1 cellular context compared by ENCODE assay signal in the genomic region with DNA sequence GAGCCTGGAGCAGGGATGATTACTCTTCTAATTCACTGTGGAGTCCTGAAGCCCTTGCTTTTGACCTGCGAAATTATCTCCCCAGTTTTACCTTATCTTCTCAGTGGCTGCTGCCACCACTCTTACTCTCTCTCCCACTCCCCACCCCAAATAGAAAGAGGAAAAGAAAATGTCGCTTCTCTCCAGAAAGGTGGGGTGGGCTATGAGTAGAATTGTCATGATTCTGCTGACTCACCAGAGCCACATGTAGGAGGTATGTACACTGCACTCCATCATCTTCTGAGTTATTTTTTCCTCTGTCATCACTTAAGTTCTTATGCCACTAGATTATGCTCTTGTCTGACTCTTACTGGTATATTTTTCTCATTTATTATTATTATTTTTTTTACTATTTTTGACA.
TF ChIP-seq lines count a peak whose summit lies in the region.

No MANE protein-coding gene starts in this region.

TF ChIP-seq in K562, 482 proteins besides CTCF, POLR2A, EP300 and RAD21 (continued from another document and continues in another):
- TF ChIP-seq, protein P1, sequence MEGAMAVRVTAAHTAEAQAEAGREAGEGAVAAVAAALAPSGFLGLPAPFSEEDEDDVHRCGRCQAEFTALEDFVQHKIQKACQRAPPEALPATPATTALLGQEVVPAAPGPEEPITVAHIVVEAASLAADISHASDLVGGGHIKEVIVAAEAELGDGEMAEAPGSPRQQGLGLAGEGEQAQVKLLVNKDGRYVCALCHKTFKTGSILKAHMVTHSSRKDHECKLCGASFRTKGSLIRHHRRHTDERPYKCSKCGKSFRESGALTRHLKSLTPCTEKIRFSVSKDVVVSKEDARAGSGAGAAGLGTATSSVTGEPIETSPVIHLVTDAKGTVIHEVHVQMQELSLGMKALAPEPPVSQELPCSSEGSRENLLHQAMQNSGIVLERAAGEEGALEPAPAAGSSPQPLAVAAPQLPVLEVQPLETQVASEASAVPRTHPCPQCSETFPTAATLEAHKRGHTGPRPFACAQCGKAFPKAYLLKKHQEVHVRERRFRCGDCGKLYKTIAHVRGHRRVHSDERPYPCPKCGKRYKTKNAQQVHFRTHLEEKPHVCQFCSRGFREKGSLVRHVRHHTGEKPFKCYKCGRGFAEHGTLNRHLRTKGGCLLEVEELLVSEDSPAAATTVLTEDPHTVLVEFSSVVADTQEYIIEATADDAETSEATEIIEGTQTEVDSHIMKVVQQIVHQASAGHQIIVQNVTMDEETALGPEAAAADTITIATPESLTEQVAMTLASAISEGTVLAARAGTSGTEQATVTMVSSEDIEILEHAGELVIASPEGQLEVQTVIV (CRISPR knock-in tag; IDR thresholded peaks at IDR 0.05; ENCODE audit: borderline replicate concordance): no peak
- TF ChIP-seq, protein P2, sequence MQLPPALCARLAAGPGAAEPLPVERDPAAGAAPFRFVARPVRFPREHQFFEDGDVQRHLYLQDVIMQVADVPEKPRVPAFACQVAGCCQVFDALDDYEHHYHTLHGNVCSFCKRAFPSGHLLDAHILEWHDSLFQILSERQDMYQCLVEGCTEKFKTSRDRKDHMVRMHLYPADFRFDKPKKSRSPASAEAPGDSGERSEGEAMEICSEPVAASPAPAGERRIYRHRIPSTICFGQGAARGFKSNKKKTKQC (CRISPR knock-in tag; IDR thresholded peaks at IDR 0.05): no peak
- no peak for TF ChIP-seq ARID3B (CRISPR knock-in tag; IDR thresholded peaks at IDR 0.05; ENCODE audit: borderline replicate concordance)
- no peak for TF ChIP-seq PHF20 (IDR thresholded peaks at IDR 0.05; ENCODE audit: partially characterized antibody)
- TF ChIP-seq, protein P3, sequence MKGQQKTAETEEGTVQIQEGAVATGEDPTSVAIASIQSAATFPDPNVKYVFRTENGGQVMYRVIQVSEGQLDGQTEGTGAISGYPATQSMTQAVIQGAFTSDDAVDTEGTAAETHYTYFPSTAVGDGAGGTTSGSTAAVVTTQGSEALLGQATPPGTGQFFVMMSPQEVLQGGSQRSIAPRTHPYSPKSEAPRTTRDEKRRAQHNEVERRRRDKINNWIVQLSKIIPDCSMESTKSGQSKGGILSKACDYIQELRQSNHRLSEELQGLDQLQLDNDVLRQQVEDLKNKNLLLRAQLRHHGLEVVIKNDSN (CRISPR knock-in tag; IDR thresholded peaks at IDR 0.05): no peak
- TF ChIP-seq ZBTB1 (CRISPR knock-in tag; IDR thresholded peaks at IDR 0.05; ENCODE audit: borderline replicate concordance, low read depth): no peak
- peak; percentile 73 for TF ChIP-seq JUN (IDR thresholded peaks at IDR 0.05; ENCODE audit: borderline replicate concordance, low read depth, low read length)
- TF ChIP-seq JUN (CRISPR knock-in tag; IDR thresholded peaks at IDR 0.05; ENCODE audit: borderline replicate concordance): no peak
- TF ChIP-seq BRD4 (IDR thresholded peaks at IDR 0.05): no peak
- TF ChIP-seq ZNF134 (CRISPR knock-in tag; conservative IDR thresholded peaks at IDR 0.05): no peak
- no peak for TF ChIP-seq ZNF668 (CRISPR knock-in tag; IDR thresholded peaks at IDR 0.05)
- 0 out of 2 replicates have a peak, but pooled peaks have one; percentile 12 for TF ChIP-seq CHAMP1 (IDR thresholded peaks at IDR 0.05)
- TF ChIP-seq, protein P4, sequence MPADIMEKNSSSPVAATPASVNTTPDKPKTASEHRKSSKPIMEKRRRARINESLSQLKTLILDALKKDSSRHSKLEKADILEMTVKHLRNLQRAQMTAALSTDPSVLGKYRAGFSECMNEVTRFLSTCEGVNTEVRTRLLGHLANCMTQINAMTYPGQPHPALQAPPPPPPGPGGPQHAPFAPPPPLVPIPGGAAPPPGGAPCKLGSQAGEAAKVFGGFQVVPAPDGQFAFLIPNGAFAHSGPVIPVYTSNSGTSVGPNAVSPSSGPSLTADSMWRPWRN (IDR thresholded peaks at IDR 0.05; ENCODE audit: low read depth): peak; percentile 69; the same call in 1 of the 2 replicates
- no peak for TF ChIP-seq DDX20 (tag; IDR thresholded peaks at IDR 0.05; ENCODE audit: low read depth)
- TF ChIP-seq, protein P5, sequence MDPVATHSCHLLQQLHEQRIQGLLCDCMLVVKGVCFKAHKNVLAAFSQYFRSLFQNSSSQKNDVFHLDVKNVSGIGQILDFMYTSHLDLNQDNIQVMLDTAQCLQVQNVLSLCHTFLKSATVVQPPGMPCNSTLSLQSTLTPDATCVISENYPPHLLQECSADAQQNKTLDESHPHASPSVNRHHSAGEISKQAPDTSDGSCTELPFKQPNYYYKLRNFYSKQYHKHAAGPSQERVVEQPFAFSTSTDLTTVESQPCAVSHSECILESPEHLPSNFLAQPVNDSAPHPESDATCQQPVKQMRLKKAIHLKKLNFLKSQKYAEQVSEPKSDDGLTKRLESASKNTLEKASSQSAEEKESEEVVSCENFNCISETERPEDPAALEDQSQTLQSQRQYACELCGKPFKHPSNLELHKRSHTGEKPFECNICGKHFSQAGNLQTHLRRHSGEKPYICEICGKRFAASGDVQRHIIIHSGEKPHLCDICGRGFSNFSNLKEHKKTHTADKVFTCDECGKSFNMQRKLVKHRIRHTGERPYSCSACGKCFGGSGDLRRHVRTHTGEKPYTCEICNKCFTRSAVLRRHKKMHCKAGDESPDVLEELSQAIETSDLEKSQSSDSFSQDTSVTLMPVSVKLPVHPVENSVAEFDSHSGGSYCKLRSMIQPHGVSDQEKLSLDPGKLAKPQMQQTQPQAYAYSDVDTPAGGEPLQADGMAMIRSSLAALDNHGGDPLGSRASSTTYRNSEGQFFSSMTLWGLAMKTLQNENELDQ (CRISPR knock-in tag; IDR thresholded peaks at IDR 0.05; ENCODE audit: borderline replicate concordance): no peak
- TF ChIP-seq HDGF (IDR thresholded peaks at IDR 0.05): no peak
- TF ChIP-seq GTF2E2 (tag; IDR thresholded peaks at IDR 0.05): no peak
- TF ChIP-seq RNF2 (IDR thresholded peaks at IDR 0.05): 0 out of 2 replicates have a peak, but pooled peaks have one; percentile 22
- TF ChIP-seq TAL1 (IDR thresholded peaks at IDR 0.05): peak; percentile 51; the same call in 1 of the 2 replicates
- peak; percentile 63; the same call in 1 of the 2 replicates for TF ChIP-seq MTA1 (IDR thresholded peaks at IDR 0.05; ENCODE audit: borderline replicate concordance)
- peak; percentile 90 for TF ChIP-seq SMARCE1 (IDR thresholded peaks at IDR 0.05)
- TF ChIP-seq, protein P6, sequence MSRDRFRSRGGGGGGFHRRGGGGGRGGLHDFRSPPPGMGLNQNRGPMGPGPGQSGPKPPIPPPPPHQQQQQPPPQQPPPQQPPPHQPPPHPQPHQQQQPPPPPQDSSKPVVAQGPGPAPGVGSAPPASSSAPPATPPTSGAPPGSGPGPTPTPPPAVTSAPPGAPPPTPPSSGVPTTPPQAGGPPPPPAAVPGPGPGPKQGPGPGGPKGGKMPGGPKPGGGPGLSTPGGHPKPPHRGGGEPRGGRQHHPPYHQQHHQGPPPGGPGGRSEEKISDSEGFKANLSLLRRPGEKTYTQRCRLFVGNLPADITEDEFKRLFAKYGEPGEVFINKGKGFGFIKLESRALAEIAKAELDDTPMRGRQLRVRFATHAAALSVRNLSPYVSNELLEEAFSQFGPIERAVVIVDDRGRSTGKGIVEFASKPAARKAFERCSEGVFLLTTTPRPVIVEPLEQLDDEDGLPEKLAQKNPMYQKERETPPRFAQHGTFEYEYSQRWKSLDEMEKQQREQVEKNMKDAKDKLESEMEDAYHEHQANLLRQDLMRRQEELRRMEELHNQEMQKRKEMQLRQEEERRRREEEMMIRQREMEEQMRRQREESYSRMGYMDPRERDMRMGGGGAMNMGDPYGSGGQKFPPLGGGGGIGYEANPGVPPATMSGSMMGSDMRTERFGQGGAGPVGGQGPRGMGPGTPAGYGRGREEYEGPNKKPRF (IDR thresholded peaks at IDR 0.05; ENCODE audit: low read depth, low read length): no peak
- no peak for TF ChIP-seq ZNF239 (CRISPR knock-in tag; IDR thresholded peaks at IDR 0.05)
- no peak for TF ChIP-seq EZH2 (IDR thresholded peaks at IDR 0.05; ENCODE audit: borderline replicate concordance, low read depth, low read length)
- TF ChIP-seq, protein P7, sequence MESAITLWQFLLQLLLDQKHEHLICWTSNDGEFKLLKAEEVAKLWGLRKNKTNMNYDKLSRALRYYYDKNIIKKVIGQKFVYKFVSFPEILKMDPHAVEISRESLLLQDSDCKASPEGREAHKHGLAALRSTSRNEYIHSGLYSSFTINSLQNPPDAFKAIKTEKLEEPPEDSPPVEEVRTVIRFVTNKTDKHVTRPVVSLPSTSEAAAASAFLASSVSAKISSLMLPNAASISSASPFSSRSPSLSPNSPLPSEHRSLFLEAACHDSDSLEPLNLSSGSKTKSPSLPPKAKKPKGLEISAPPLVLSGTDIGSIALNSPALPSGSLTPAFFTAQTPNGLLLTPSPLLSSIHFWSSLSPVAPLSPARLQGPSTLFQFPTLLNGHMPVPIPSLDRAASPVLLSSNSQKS (CRISPR knock-in tag; IDR thresholded peaks at IDR 0.05): no peak
- TF ChIP-seq, protein P8, sequence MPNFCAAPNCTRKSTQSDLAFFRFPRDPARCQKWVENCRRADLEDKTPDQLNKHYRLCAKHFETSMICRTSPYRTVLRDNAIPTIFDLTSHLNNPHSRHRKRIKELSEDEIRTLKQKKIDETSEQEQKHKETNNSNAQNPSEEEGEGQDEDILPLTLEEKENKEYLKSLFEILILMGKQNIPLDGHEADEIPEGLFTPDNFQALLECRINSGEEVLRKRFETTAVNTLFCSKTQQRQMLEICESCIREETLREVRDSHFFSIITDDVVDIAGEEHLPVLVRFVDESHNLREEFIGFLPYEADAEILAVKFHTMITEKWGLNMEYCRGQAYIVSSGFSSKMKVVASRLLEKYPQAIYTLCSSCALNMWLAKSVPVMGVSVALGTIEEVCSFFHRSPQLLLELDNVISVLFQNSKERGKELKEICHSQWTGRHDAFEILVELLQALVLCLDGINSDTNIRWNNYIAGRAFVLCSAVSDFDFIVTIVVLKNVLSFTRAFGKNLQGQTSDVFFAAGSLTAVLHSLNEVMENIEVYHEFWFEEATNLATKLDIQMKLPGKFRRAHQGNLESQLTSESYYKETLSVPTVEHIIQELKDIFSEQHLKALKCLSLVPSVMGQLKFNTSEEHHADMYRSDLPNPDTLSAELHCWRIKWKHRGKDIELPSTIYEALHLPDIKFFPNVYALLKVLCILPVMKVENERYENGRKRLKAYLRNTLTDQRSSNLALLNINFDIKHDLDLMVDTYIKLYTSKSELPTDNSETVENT (CRISPR knock-in tag; IDR thresholded peaks at IDR 0.05): no peak
- TF ChIP-seq TCF3 (CRISPR knock-in tag; IDR thresholded peaks at IDR 0.05): peak; percentile 67
- no peak for TF ChIP-seq MCM7 (IDR thresholded peaks at IDR 0.05)
- TF ChIP-seq CCAR2 (IDR thresholded peaks at IDR 0.05; ENCODE audit: low read depth, low read length): no peak
- TF ChIP-seq, protein P9, sequence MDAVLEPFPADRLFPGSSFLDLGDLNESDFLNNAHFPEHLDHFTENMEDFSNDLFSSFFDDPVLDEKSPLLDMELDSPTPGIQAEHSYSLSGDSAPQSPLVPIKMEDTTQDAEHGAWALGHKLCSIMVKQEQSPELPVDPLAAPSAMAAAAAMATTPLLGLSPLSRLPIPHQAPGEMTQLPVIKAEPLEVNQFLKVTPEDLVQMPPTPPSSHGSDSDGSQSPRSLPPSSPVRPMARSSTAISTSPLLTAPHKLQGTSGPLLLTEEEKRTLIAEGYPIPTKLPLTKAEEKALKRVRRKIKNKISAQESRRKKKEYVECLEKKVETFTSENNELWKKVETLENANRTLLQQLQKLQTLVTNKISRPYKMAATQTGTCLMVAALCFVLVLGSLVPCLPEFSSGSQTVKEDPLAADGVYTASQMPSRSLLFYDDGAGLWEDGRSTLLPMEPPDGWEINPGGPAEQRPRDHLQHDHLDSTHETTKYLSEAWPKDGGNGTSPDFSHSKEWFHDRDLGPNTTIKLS (IDR thresholded peaks at IDR 0.05; ENCODE audit: borderline replicate concordance, low read depth): no peak
- no peak; the same call in 1 of the 2 replicates for TF ChIP-seq SMAD3 (CRISPR knock-in tag; conservative IDR thresholded peaks at IDR 0.05)
- TF ChIP-seq, protein P10, sequence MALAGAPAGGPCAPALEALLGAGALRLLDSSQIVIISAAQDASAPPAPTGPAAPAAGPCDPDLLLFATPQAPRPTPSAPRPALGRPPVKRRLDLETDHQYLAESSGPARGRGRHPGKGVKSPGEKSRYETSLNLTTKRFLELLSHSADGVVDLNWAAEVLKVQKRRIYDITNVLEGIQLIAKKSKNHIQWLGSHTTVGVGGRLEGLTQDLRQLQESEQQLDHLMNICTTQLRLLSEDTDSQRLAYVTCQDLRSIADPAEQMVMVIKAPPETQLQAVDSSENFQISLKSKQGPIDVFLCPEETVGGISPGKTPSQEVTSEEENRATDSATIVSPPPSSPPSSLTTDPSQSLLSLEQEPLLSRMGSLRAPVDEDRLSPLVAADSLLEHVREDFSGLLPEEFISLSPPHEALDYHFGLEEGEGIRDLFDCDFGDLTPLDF (CRISPR knock-in tag; IDR thresholded peaks at IDR 0.05): no peak
- no peak for TF ChIP-seq ZNF507 (tag; conservative IDR thresholded peaks at IDR 0.05)
- TF ChIP-seq RBM39 (optimal IDR thresholded peaks at IDR 0.05; ENCODE audit: low read depth, low read length): no peak
- peak in 1 of 2 experiments; percentile 55; a peak in 1 of 4 replicates for TF ChIP-seq TEAD1 (CRISPR knock-in tag; IDR thresholded peaks at IDR 0.05)
